ENCODE assay signal across 9 cellular contexts in genomic region chr1:90725341-90725960, GRCh38. TPM values are rescaled to one million over a fixed set of nuclear protein-coding genes. Genes with fewer than 3 reads are reported as not detected.
DNase-seq lines count a peak whose midpoint lies in the region; ATAC-seq and TF ChIP-seq lines count a peak whose summit lies in the region.
"Had no signal": no experiment of that assay in that cellular context is flagged by ENCODE, and none has a peak within 500 bp of the region (broad histone marks: within the 10 kb centered on the region; RNA-seq: fewer than 3 reads in every experiment).

No MANE protein-coding gene starts in this region.

- DNase-seq in AG04449 (ENCODE audit: low read depth, low spot score) (no peak), ecto neural progenitor cell (ENCODE audit: low spot score) (peak; percentile 73), nephron progenitor cell (peak; percentile 37), NCI-H446 (lab: John Stamatoyannopoulos, UW) (no peak)
- DNase-seq: hypothalamus had no signal

- H3K4me3 Mint-ChIP-seq in nephron progenitor cell: peak overlapping the region; percentile 67

- peaks cover 50% of the 10 kb centered on the region for H3K4me1 ChIP-seq in HUES64 (ENCODE audit: insufficient read depth, low read length)

- POLR2A ChIA-PET in AG04449 (lab: Yijun Ruan, JAX): no interaction called here

- peaks cover 100% of the 10 kb centered on the region for H3K27me3 ChIP-seq in HUES64 (ENCODE audit: insufficient read depth, low read length)

- CTCF ChIA-PET in AG04449 (lab: Yijun Ruan, JAX): interaction anchor here (1.3 to 1.5 kb wide), 2 partner anchors 125 to 440 kb away, joined by 3 to 4 read pairs; no protein-coding TSS in a partner anchor

- no peak overlapping the region for H3K27ac ChIP-seq in HUES64 (ENCODE audit: low read depth, low read length)

- H3K36me3 Mint-ChIP-seq in nephron progenitor cell (ENCODE audit: low read depth): no peaks in the 10 kb centered on the region

- no peaks in the 10 kb centered on the region for H3K36me3 ChIP-seq in HUES64 (ENCODE audit: insufficient read depth, low read length)

- peaks cover 100% of the 10 kb centered on the region for H3K27me3 Mint-ChIP-seq in nephron progenitor cell (ENCODE audit: low read depth, poor library complexity)

- ATAC-seq in HG03354 (IDR thresholded peaks at IDR 0.05; ENCODE audit: poor library complexity, severe bottlenecking, unreplicated experiment) (no peak), GM19397 (IDR thresholded peaks at IDR 0.05; ENCODE audit: unreplicated experiment) (no peak), HG02623 (IDR thresholded peaks at IDR 0.05; ENCODE audit: unreplicated experiment) (no peak)

- WGBS in HUES64: under 1% methylated on average over 41 of the region's 41 CpGs

- H3K4me3 ChIP-seq in AG04449 (ENCODE audit: low read depth, low read length): peak overlapping the region; percentile 21
- peak overlapping the region; percentile 43 for H3K4me3 ChIP-seq in HUES64 (ENCODE audit: low read length)

- no peak overlapping the region for H3K27ac Mint-ChIP-seq in nephron progenitor cell

- H3K4me1 Mint-ChIP-seq in nephron progenitor cell: peaks cover 33% of the 10 kb centered on the region

- H3K9me3 Mint-ChIP-seq in nephron progenitor cell: peaks cover 3% of the 10 kb centered on the region

- H3K9ac ChIP-seq in HUES64 (ENCODE audit: low read depth, low read length): no peak overlapping the region

- no peak for TF ChIP-seq CTCF in AG04449 (IDR thresholded peaks at IDR 0.05; ENCODE audit: insufficient read depth, low read length, missing control alignments)
- no peak for TF ChIP-seq CTCF in nephron progenitor cell (IDR thresholded peaks at IDR 0.05)

- no peaks in the 10 kb centered on the region for H3K9me3 ChIP-seq in HUES64 (ENCODE audit: insufficient read depth, low read depth, low read length)

RNA-seq across cellular contexts. Expression of gene BARHL2, which starts 8.3 kb away (rescaled TPM):
- not detected for polyA plus RNA-seq in HUES64 (2013, experiment 1 of 2)
- polyA plus RNA-seq in HUES64 (2013, experiment 2 of 2): not detected

Comparison
In these comparisons a context has a peak if more than half of its experiments do, and no peak if none do; other contexts are left out.
1. DNase-seq: peak in ecto neural progenitor cell (single experiment) and nephron progenitor cell (single experiment); none in AG04449 (single experiment) and NCI-H446 (0 of 2).